14 cellular contexts compared by ENCODE assay signal in the genomic region with DNA sequence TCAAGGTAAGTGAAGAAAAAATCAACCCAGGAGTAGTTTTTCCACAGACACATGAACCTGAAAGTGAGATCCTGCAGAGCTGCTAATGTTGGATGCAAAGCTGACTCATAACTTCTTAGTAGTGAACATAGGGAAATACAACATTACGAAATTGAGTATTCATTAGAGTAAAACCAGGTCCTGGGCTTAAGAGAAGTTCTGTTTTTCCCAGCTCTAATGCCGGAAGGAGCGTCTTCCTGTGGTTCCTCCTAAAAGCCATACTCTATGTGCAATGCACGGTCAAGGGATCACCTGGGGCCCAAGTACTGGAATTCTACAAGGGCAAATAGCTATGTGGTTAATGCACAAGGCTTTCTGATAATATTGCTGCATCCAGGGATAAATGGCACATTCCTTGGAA.
DNase-seq lines count a peak whose midpoint lies in the region; ATAC-seq and TF ChIP-seq lines count a peak whose summit lies in the region.
"Had no signal": no experiment of that assay in that cellular context is flagged by ENCODE, and none has a peak within 500 bp of the region (broad histone marks: within the 10 kb centered on the region; RNA-seq: fewer than 3 reads in every experiment).

No MANE protein-coding gene starts in this region.

- peak overlapping the region; percentile 44 for H3K4me3 Mint-ChIP-seq in HFFc6
- no peak overlapping the region for H3K4me3 Mint-ChIP-seq in naive thymus-derived CD8-positive, alpha-beta T cell

- DNase-seq in HFFc6, result peak; percentile 52
- peak; percentile 76 for DNase-seq in RPMI7951 (ENCODE audit: low read depth)
- peak; percentile 32 for DNase-seq in fibroblast of gingiva (ENCODE audit: low read depth)
- no peak for DNase-seq in sigmoid colon
- DNase-seq in DMS114 treated with DMSO at 0.1 percent for 48 hours (lab: John Stamatoyannopoulos, UW; ENCODE audit: unreplicated experiment), result no peak
- no peak for DNase-seq in DMS79 (lab: John Stamatoyannopoulos, UW)
- no peak for DNase-seq in naive thymus-derived CD8-positive, alpha-beta T cell
- DNase-seq: activated CD4-positive, CD25-positive, alpha-beta regulatory T cell treated with anti-CD3 and anti-CD28 coated beads, Interleukin-2, amount 50 U/mL, for 72 hours; adrenal gland; GDM1; mesendoderm; NCI-H146; stomach had no signal

- H3K27me3 Mint-ChIP-seq in HFFc6 (ENCODE audit: insufficient read depth), result peaks cover 2% of the 10 kb centered on the region
- H3K27me3 Mint-ChIP-seq in naive thymus-derived CD8-positive, alpha-beta T cell, result no peaks in the 10 kb centered on the region

- WGBS in sigmoid colon, 2 donors, result 77 to 86% methylated on average over 4 of the region's 4 CpGs

- no peaks in the 10 kb centered on the region for H3K27me3 ChIP-seq in sigmoid colon
- H3K27me3 ChIP-seq: adrenal gland, stomach had no signal

- no peak for ATAC-seq in naive thymus-derived CD8-positive, alpha-beta T cell
- ATAC-seq: HCT116 had no signal

- POLR2A ChIA-PET in naive thymus-derived CD8-positive, alpha-beta T cell (lab: Charles Lee), result no interaction called here

- no peak for TF ChIP-seq EP300 in sigmoid colon (IDR thresholded peaks at IDR 0.05)

- H3K9me3 Mint-ChIP-seq in HFFc6, result no peaks in the 10 kb centered on the region
- H3K9me3 Mint-ChIP-seq in naive thymus-derived CD8-positive, alpha-beta T cell, result peaks cover 0 to 10% (median 0%) of the 10 kb centered on the region in 9 donors

- peak overlapping the region in 3 of 4 donors; percentile 52 to 77 (median 76) for H3K27ac ChIP-seq in sigmoid colon

- no peak for TF ChIP-seq POLR2A in sigmoid colon (IDR thresholded peaks at IDR 0.05)

- H3K4me1 Mint-ChIP-seq in HFFc6 (ENCODE audit: low read depth), result peaks cover 97% of the 10 kb centered on the region
- peaks cover 36 to 83% (median 74%) of the 10 kb centered on the region in 4 donors for H3K4me1 Mint-ChIP-seq in naive thymus-derived CD8-positive, alpha-beta T cell

- H3K36me3 Mint-ChIP-seq in HFFc6 (ENCODE audit: low read depth), result peaks cover 29% of the 10 kb centered on the region
- H3K36me3 Mint-ChIP-seq in naive thymus-derived CD8-positive, alpha-beta T cell, result peaks cover 13 to 42% (median 17%) of the 10 kb centered on the region in 3 donors

- intact Hi-C loops in sigmoid colon (cut with DNase I), result loop anchor here (5.0 kb wide), 1 partner anchor 45 kb away; no protein-coding TSS in a partner anchor

- peak overlapping the region; percentile 67 for H3K27ac Mint-ChIP-seq in HFFc6
- H3K27ac Mint-ChIP-seq in naive thymus-derived CD8-positive, alpha-beta T cell, result no peak overlapping the region

- TF ChIP-seq CTCF in HFFc6 (IDR thresholded peaks at IDR 0.05), result no peak
- TF ChIP-seq CTCF in sigmoid colon (IDR thresholded peaks at IDR 0.05), result no peak

- H3K4me3 ChIP-seq in sigmoid colon, result no peak overlapping the region
- H3K4me3 ChIP-seq: adrenal gland, stomach had no signal

- no peaks in the 10 kb centered on the region for H3K9me3 ChIP-seq in sigmoid colon
- H3K9me3 ChIP-seq: adrenal gland, stomach had no signal

- H3K36me3 ChIP-seq in sigmoid colon, result no peaks in the 10 kb centered on the region
- H3K36me3 ChIP-seq: adrenal gland had no signal

- H3K4me1 ChIP-seq in sigmoid colon, result peaks cover 0 to 92% (median 87%) of the 10 kb centered on the region in 4 donors

Comparison
In these comparisons a context has a peak if more than half of its experiments do, and no peak if none do; other contexts are left out.
1. DNase-seq: peak in HFFc6 (single experiment), RPMI7951 (single experiment) and fibroblast of gingiva (single experiment); none in sigmoid colon (single experiment), DMS114 treated with DMSO at 0.1 percent for 48 hours (single experiment), DMS79 (single experiment) and naive thymus-derived CD8-positive, alpha-beta T cell (0 of 10).